Comparison of ENCODE assay signal across 16 cellular contexts in the genomic region with DNA sequence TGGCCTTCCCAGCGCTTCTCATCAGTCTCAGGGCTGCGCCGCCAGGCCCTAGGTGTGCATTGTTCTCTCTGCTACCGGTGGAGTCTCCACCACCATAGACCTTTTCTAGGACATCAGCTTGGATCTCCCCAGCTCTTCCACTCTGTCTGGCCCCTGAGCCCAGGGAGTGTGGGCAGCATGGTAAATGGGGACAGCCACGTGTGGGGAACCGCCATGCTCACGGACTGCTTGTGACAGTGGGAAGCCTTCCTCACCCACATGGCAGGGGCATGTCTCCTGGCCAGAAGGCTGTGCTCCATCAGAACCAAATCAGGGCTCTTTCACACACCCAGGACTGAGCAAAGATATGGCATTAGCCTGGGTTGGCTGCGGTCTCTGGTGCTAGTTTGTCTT. TPM values are rescaled to one million over a fixed set of nuclear protein-coding genes. Genes with fewer than 3 reads are reported as not detected.
"Had no signal": no experiment of that assay in that cellular context is flagged by ENCODE, and none has a peak within 500 bp of the region (broad histone marks: within the 10 kb centered on the region; RNA-seq: fewer than 3 reads in every experiment).

No MANE protein-coding gene starts in this region.

- H3K4me3 ChIP-seq: esophagus muscularis mucosa had no signal

- H3K27ac Mint-ChIP-seq: activated CD8-positive, alpha-beta T cell treated with anti-CD3 and anti-CD28 coated beads, Interleukin-2, amount 10 ng/mL, durations not matched to agents 7 days and 5 days; activated naive CD4-positive, alpha-beta T cell treated with anti-CD3 and anti-CD28 coated beads, Interleukin-2, amount 50 U/mL, for 72 hours; activated T-helper 2 cell treated with anti-CD3 and anti-CD28 coated beads, Interferon-gamma antibody, Interleukin-2, Interleukin-4, amounts not matched to agents 10 μg/mL and 5 μg/mL and 100 μg/mL, durations not matched to agents 14 hours and 24 hours and 36 hours had no signal

- H3K27me3 ChIP-seq: brain microvascular endothelial cell had no signal

- ATAC-seq: activated CD8-positive, alpha-beta T cell treated with anti-CD3 and anti-CD28 coated beads, Interleukin-2, amount 10 ng/mL, durations not matched to agents 7 days and 5 days; activated naive CD4-positive, alpha-beta T cell treated with anti-CD3 and anti-CD28 coated beads, Interleukin-2, amount 50 U/mL, for 72 hours; left colon had no signal

- H3K4me3 Mint-ChIP-seq: activated CD8-positive, alpha-beta T cell treated with anti-CD3 and anti-CD28 coated beads, Interleukin-2, amount 10 ng/mL, durations not matched to agents 7 days and 5 days; memory B cell had no signal

- H3K27ac ChIP-seq: brain microvascular endothelial cell, esophagus muscularis mucosa had no signal

- DNase-seq: activated CD8-positive, alpha-beta T cell treated with anti-CD3 and anti-CD28 coated beads, Interleukin-2, amount 10 ng/mL, durations not matched to agents 7 days and 5 days; amygdala; brain microvascular endothelial cell; cerebellar nuclear complex; small intestine; stimulated activated naive CD4-positive, alpha-beta T cell; substantia nigra had no signal

- H3K27me3 Mint-ChIP-seq: memory B cell had no signal

- H3K9me3 ChIP-seq: esophagus muscularis mucosa had no signal

- H3K36me3 ChIP-seq: brain microvascular endothelial cell, esophagus muscularis mucosa had no signal

- H3K36me3 Mint-ChIP-seq: activated naive CD4-positive, alpha-beta T cell treated with anti-CD3 and anti-CD28 coated beads, Interleukin-2, amount 50 U/mL, for 72 hours had no signal

- H3K4me1 ChIP-seq: esophagus muscularis mucosa had no signal

RNA-seq across cellular contexts. Expression of a gene that starts 51.3 kb away (rescaled TPM):
- total RNA-seq: activated CD8-positive, alpha-beta T cell treated with anti-CD3 and anti-CD28 coated beads, Interleukin-2, amount 10 ng/mL, durations not matched to agents 7 days and 5 days; activated naive CD4-positive, alpha-beta T cell treated with anti-CD3 and anti-CD28 coated beads, Interleukin-2, amount 50 U/mL, for 72 hours; dermis microvascular lymphatic vessel endothelial cell; fibroblast of villous mesenchyme; T-helper 2 cell treated with Interferon-gamma antibody and Interleukin-4, amounts not matched to agents 100 ng/mL and 5 ng/mL, for 36 hours had no signal
- polyA plus RNA-seq: neural cell had no signal
